In genomic region chr12:110686294-110686903, GRCh38 we compare ENCODE assay signal across 1 cellular context.
A peak's percentile ranks its signal among the peaks of the same experiment; 100 is the strongest.
TF ChIP-seq lines count a peak whose summit lies in the region.

No MANE protein-coding gene starts in this region.

TF ChIP-seq in K562, 482 proteins besides CTCF, POLR2A, EP300 and RAD21 (continued from another document):
- TF ChIP-seq SMARCA5 (IDR thresholded peaks at IDR 0.05) (0 out of 2 replicates have a peak, but pooled peaks have one; percentile 28), RBM25 (IDR thresholded peaks at IDR 0.05; ENCODE audit: low read depth, low read length, severe bottlenecking) (peak; percentile 98)
